24 cellular contexts compared by ENCODE assay signal in the genomic region with DNA sequence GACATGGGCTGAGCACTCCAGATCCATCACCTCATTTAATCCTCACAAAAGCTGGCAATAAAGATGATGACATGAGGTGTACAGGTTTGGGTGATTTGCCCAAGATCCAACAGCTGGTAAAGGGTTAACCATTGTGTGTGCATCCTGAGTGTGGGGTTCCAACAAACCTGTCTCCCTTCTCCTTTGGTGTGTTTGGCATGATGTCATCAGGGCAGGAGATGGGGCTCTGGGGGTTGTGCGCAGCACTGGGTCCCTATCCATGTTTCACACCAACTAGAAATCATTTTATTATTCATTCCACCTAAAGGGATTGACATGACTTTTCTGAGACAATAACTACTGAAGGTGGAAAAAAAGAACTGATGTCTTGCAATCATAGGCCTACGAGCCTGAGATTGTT.
"Had no signal": no experiment of that assay in that cellular context is flagged by ENCODE, and none has a peak within 500 bp of the region (broad histone marks: within the 10 kb centered on the region; RNA-seq: fewer than 3 reads in every experiment).

No MANE protein-coding gene starts in this region.

- H3K27ac ChIP-seq: coronary artery, dorsolateral prefrontal cortex, epithelial cell of prostate, gastrocnemius medialis, heart right ventricle, left lung, lower lobe of right lung had no signal

- H3K36me3 Mint-ChIP-seq: mesothelial cell of epicardium had no signal

- H3K9me3 Mint-ChIP-seq: mesothelial cell of epicardium had no signal

- DNase-seq: dermis blood vessel endothelial cell; dorsolateral prefrontal cortex; effector CD4-positive, alpha-beta T cell; effector memory CD4-positive, alpha-beta T cell; erythroblast; foreskin fibroblast; foreskin melanocyte; gastrocnemius medialis; glutamatergic neuron; head of caudate nucleus; heart right ventricle; hippocampal formation; left cardiac atrium; left lung; left ventricle myocardium superior; lower lobe of right lung; mesenchymal stem cell; mucosa of descending colon had no signal

- H3K9me3 ChIP-seq: gastrocnemius medialis, heart right ventricle, left lung, lower lobe of right lung, mucosa of descending colon had no signal

- H3K27me3 ChIP-seq: gastrocnemius medialis, heart right ventricle, left lung had no signal

- H3K4me1 ChIP-seq: gastrocnemius medialis, left lung, lower lobe of right lung had no signal

- ATAC-seq: gastrocnemius medialis, heart right ventricle, left cardiac atrium, left lung, left ventricle myocardium superior, lower lobe of right lung, mucosa of descending colon had no signal

- H3K4me3 ChIP-seq: coronary artery, dorsolateral prefrontal cortex, gastrocnemius medialis, heart right ventricle, left lung, lower lobe of right lung, mucosa of descending colon had no signal

- H3K27ac Mint-ChIP-seq: mesothelial cell of epicardium had no signal

- H3K36me3 ChIP-seq: gastrocnemius medialis, heart right ventricle, left lung, lower lobe of right lung had no signal

- H3K4me3 Mint-ChIP-seq: mesothelial cell of epicardium had no signal

- FAIRE-seq: colon, islet of Langerhans, keratinocyte had no signal
